7 cellular contexts compared by ENCODE assay signal in the genomic region with DNA sequence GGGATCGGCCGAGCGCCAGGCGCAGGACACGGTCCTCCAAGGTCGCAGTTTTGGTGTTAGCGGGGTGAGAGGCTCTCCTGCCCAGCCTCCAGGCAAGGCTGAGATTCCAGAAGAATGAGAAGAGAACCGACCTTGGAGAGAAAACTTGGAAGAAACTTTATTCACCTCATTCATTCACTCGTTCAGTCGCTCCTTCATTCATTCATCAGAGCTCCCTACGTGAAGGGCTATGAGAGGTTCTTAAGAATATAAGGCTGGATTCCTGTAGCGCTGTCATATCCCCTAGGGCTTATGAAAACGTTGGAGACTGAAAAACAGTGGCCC. TPM values are rescaled to one million over a fixed set of nuclear protein-coding genes. Genes with fewer than 3 reads are reported as not detected.
DNase-seq lines count a peak whose midpoint lies in the region; ATAC-seq and TF ChIP-seq lines count a peak whose summit lies in the region.

No MANE protein-coding gene starts in this region.

- no peak overlapping the region for H2AK5ac ChIP-seq in H9 (ENCODE audit: insufficient read length, low read length)

- H3K23ac ChIP-seq in H9 (ENCODE audit: insufficient read length, low read depth, low read length) = no peak overlapping the region

- no CpG with 5 or more reads among the region's 13 CpGs for WGBS in H9 (ENCODE audit: extremely low coverage, insufficient read length, low lambda C conversion rate)

- no peaks in the 10 kb centered on the region for H3K9me3 ChIP-seq in H9 (ENCODE audit: control insufficient read depth, low read depth, low read length)
- H3K9me3 ChIP-seq in skeletal muscle tissue (ENCODE audit: control insufficient read depth in 3 of 3, low read length in 3 of 3) = no peaks in the 10 kb centered on the region

- DNase-seq in H9 = no peak
- DNase-seq in T-cell = no peak
- DNase-seq in foreskin keratinocyte = peak; percentile 34 to 71
- DNase-seq in GF-D8 (lab: John Stamatoyannopoulos, UW) = no peak
- no peak for DNase-seq in SIG-M5 treated with dmso at 0.1 percent for 504 hours (lab: John Stamatoyannopoulos, UW; ENCODE audit: unreplicated experiment)

- peak overlapping the region; percentile 79 for H3K4me2 ChIP-seq in H9 (ENCODE audit: insufficient read depth, insufficient read length, low read length)

- H3K23me2 ChIP-seq in H9 (ENCODE audit: insufficient read length, low read depth, low read length, poor library complexity, severe bottlenecking) = peaks cover 10% of the 10 kb centered on the region

- H3K4me3 Mint-ChIP-seq in H9 (peak overlapping the region; percentile 88 to 99), T-cell (peak overlapping the region; percentile 76 to 98 (median 94))

- no peak overlapping the region for H4K5ac ChIP-seq in H9 (ENCODE audit: insufficient read length, low read depth, low read length)

- ATAC-seq in T-cell (replicated peaks in 1 of 4) (no peak), foreskin keratinocyte (no peak), GM21360 (IDR thresholded peaks at IDR 0.05; ENCODE audit: unreplicated experiment) (no peak)

- peak overlapping the region; percentile 18 for H3K18ac ChIP-seq in H9 (ENCODE audit: insufficient read length, low read depth, low read length)

- H3K9me3 Mint-ChIP-seq in H9 = no peaks in the 10 kb centered on the region
- no peaks in the 10 kb centered on the region for H3K9me3 Mint-ChIP-seq in T-cell

- no peak overlapping the region for H2BK15ac ChIP-seq in H9 (ENCODE audit: low read depth, low read length)

- H3K36me3 ChIP-seq in skeletal muscle tissue (ENCODE audit: control insufficient read depth in 3 of 3, insufficient read depth in 3 of 3, low read length in 3 of 3) = no peaks in the 10 kb centered on the region

- no peak overlapping the region for H3K27ac ChIP-seq in H9 (ENCODE audit: insufficient read length, low read depth, low read length)
- peak overlapping the region; percentile 22 for H3K27ac ChIP-seq in foreskin keratinocyte
- H3K27ac ChIP-seq in skeletal muscle tissue (ENCODE audit: low read depth, low read length) = no peak overlapping the region

- peak overlapping the region; percentile 76; the same call in 1 of the 2 replicates for H3K14ac ChIP-seq in H9 (ENCODE audit: insufficient read depth, low read length)

- peak overlapping the region; percentile 82 to 87 (median 84) for H3K4me3 ChIP-seq in skeletal muscle tissue (ENCODE audit: low read length in 3 of 3)

- H3K4me1 Mint-ChIP-seq in H9 (peaks cover 25 to 28% of the 10 kb centered on the region in 2 experiments), T-cell (peaks cover 7 to 20% (median 20%) of the 10 kb centered on the region in 3 donors)

- peak; percentile 7; the same call in 1 of the 3 replicates for TF ChIP-seq CTCF in H9 (conservative IDR thresholded peaks at IDR 0.05)
- no peak for TF ChIP-seq CTCF in foreskin keratinocyte (conservative IDR thresholded peaks at IDR 0.05)

- peaks cover 31% of the 10 kb centered on the region; the same call in 1 of the 2 replicates for H3K79me2 ChIP-seq in H9 (ENCODE audit: insufficient read depth, low read length)

- no peaks in the 10 kb centered on the region for H3K27me3 ChIP-seq in H9 (ENCODE audit: insufficient read depth, low read length)
- H3K27me3 ChIP-seq in foreskin keratinocyte = no peaks in the 10 kb centered on the region
- peaks cover 0 to 9% (median 0%) of the 10 kb centered on the region in 3 donors for H3K27me3 ChIP-seq in skeletal muscle tissue (ENCODE audit: control insufficient read depth in 3 of 3, insufficient read depth in 3 of 3, low read length in 3 of 3)

- H3K56ac ChIP-seq in H9 (ENCODE audit: insufficient read length, low read depth, low read length) = no peak overlapping the region

- peak overlapping the region; percentile 80 for H2AFZ ChIP-seq in H9 (ENCODE audit: low read length)

- peak overlapping the region; percentile 91 to 96 (median 92); a peak in 5 of 7 replicates for H3K27ac Mint-ChIP-seq in H9
- no peak overlapping the region for H3K27ac Mint-ChIP-seq in T-cell

- peaks cover 3% of the 10 kb centered on the region for H3K79me1 ChIP-seq in H9 (ENCODE audit: insufficient read depth, low read depth, low read length, poor library complexity, severe bottlenecking)

- no peak overlapping the region for H2BK20ac ChIP-seq in H9 (ENCODE audit: low read depth, low read length, poor library complexity, severe bottlenecking)

- H3K27me3 Mint-ChIP-seq in H9 (ENCODE audit: low read depth) = no peaks in the 10 kb centered on the region
- H3K27me3 Mint-ChIP-seq in T-cell = peaks cover 21 to 62% of the 10 kb centered on the region in 2 donors

- no peaks in the 10 kb centered on the region for H4K20me1 ChIP-seq in H9 (ENCODE audit: control insufficient read depth, insufficient read depth, insufficient read length)

- H3K9ac ChIP-seq in H9 (ENCODE audit: extremely low read depth, insufficient read length, low read length) (peak overlapping the region; percentile 57), skeletal muscle tissue (ENCODE audit: low read depth in 1 of 3, low read length in 3 of 3) (peak overlapping the region in 2 of 3 donors; percentile 45 to 89)

- H3K36me3 Mint-ChIP-seq in H9 (ENCODE audit: insufficient read depth in 1 of 3, low read depth in 3 of 3) (peaks cover 0 to 5% (median 0%) of the 10 kb centered on the region in 3 experiments; a peak in 2 of 7 replicates), T-cell (no peaks in the 10 kb centered on the region)

- no peak overlapping the region for H2BK5ac ChIP-seq in H9 (ENCODE audit: insufficient read length, low read length)

- POLR2A ChIA-PET in T-cell (lab: Charles Lee) = no interaction called here

- no peak overlapping the region for H3T11ph ChIP-seq in H9 (ENCODE audit: low read length)

- H4K91ac ChIP-seq in H9 (ENCODE audit: insufficient read length, low read depth, low read length) = no peak overlapping the region

- CTCF ChIA-PET in T-cell (lab: Charles Lee) = interaction anchor here in 1 of 2 donors (0.6 kb wide), 1 partner anchor 86 kb away, joined by 3 read pairs; no protein-coding TSS in a partner anchor

- H3K4ac ChIP-seq in H9 (ENCODE audit: low read depth, low read length) = no peak overlapping the region

- no peak overlapping the region for H4K8ac ChIP-seq in H9 (replicated peaks; ENCODE audit: insufficient read length, low read depth, low read length)

- peaks cover 10% of the 10 kb centered on the region; the same call in 1 of the 2 replicates for H3K4me1 ChIP-seq in H9 (ENCODE audit: insufficient read depth, low read length)
- peaks cover 5% of the 10 kb centered on the region for H3K4me1 ChIP-seq in foreskin keratinocyte
- peaks cover 6 to 8% (median 7%) of the 10 kb centered on the region in 3 donors for H3K4me1 ChIP-seq in skeletal muscle tissue (ENCODE audit: control insufficient read depth in 3 of 3, insufficient read depth in 3 of 3, low read length in 3 of 3)

- H2BK12ac ChIP-seq in H9 (ENCODE audit: insufficient read length, low read depth, low read length) = no peak overlapping the region

- no peak overlapping the region for H2BK120ac ChIP-seq in H9 (ENCODE audit: low read depth, low read length, poor library complexity, severe bottlenecking)

RNA-seq across cellular contexts. Expression of a gene that starts 1.0 kb away (rescaled TPM):
- total RNA-seq in H9 (2021) (251 and 256 TPM in 2 replicates), T-cell (1 to 10 TPM; 1.3 to 2.8 (median 2.1) TPM), foreskin keratinocyte (51.2 and 57.9 TPM in 2 replicates), skeletal muscle tissue (72.0 TPM)
- 10.5 and 12.1 TPM in 2 replicates for polyA plus RNA-seq in foreskin keratinocyte

Comparison
In these comparisons a context has a peak if more than half of its experiments do, and no peak if none do; other contexts are left out.
1. DNase-seq: peak in foreskin keratinocyte (2 of 2); none in H9 (single experiment), T-cell (0 of 34), GF-D8 (single experiment) and SIG-M5 treated with dmso at 0.1 percent for 504 hours (single experiment).
2. H3K27ac Mint-ChIP-seq: peak in H9 (3 of 3); none in T-cell (0 of 2).
3. RNA of a gene that starts 1.0 kb away (total RNA-seq): 251 to 256 TPM in H9, 72.0 TPM in skeletal muscle tissue (single experiment) and 51.2 to 57.9 TPM in foreskin keratinocyte; 1.3 to 2.8 TPM in T-cell; every median in the first group is over 10 times any median in the second.